ENCODE assay signal across 8 cellular contexts in the genomic region with DNA sequence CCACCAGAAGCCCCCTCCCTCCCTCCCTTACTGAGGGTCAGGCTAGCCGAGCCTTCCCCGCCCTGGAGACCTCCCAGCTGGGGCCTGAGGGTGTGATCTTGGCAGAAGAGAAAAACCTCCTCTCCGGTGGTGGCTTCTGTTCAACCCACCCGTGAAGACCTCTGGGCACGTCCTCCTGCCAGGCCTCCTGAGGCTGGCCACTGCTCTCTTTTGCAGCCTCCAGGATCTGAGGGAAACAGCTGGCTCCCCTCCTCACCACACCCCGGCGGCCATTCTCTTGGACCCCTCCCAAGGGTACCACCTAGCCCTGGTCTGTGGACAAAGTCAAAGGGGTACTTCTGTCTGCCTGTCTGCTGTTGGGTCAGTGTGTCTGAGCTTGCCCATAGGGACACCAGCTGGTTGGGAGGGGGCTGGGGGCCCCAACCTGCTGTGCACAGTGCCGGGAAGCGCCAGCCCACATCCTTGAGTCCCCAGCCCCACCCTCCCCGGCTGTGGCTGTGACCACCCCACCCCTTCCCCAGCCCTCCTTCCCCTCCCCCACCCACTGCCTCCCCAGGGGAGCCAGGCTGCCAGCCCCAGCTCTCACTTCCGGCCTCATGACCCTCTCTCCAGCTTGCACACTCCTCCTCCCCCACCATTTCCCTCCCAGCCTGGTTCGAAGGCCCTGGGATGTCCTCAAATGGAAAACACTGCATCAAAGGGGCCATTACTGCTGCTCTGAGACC. TPM values are rescaled to one million over a fixed set of nuclear protein-coding genes. Genes with fewer than 3 reads are reported as not detected.
DNase-seq lines count a peak whose midpoint lies in the region; ATAC-seq, FAIRE-seq and TF ChIP-seq lines count a peak whose summit lies in the region.

No MANE protein-coding gene starts in this region.

- POLR2A ChIA-PET in T-cell (lab: Charles Lee) (interaction anchor here in 1 of 2 donors (0.6 kb wide), 1 partner anchor 10 kb away, joined by 3 read pairs; no protein-coding TSS in a partner anchor), GM10248 (lab: Yijun Ruan, JAX) (no interaction called here)

- peaks cover 47% of the 10 kb centered on the region for H3K79me2 ChIP-seq in smooth muscle cell (ENCODE audit: low read depth)

- peak overlapping the region; percentile 62 to 80 for H3K27ac Mint-ChIP-seq in T-cell

- peaks cover 8% of the 10 kb centered on the region for H3K36me3 Mint-ChIP-seq in T-cell

- H3K9me3 ChIP-seq in smooth muscle cell (replicated peaks; ENCODE audit: low read depth) = no peaks in the 10 kb centered on the region

- CTCF ChIA-PET in T-cell (lab: Charles Lee) = interaction anchor here (0.5 to 1.8 kb wide), 15 partner anchors 13 to 680 kb away, joined by 3 to 13 read pairs (median 4); a partner anchor contains a TSS
- CTCF ChIA-PET in GM10248 (lab: Yijun Ruan, JAX) = interaction anchor here (0.6 to 9.7 kb wide), 56 partner anchors 9 to 467 kb away, joined by 3 to 163 read pairs (median 4); a partner anchor contains a TSS

- H3K4me3 Mint-ChIP-seq in T-cell = peak overlapping the region in 1 of 3 donors; percentile 76

- ATAC-seq in T-cell (replicated peaks in 1 of 4) = peak; percentile 30 to 53 (median 36)
- ATAC-seq in HG02981 (IDR thresholded peaks at IDR 0.05; ENCODE audit: unreplicated experiment) = no peak
- ATAC-seq in HG03571 (IDR thresholded peaks at IDR 0.05; ENCODE audit: unreplicated experiment) = no peak

- no peaks in the 10 kb centered on the region for H3K36me3 ChIP-seq in smooth muscle cell (ENCODE audit: low read depth)

- H3K4me3 ChIP-seq in fibroblast of the aortic adventitia (ENCODE audit: low read depth, low read length) (no peak overlapping the region), smooth muscle cell (no peak overlapping the region)

- no peak overlapping the region for H2AFZ ChIP-seq in smooth muscle cell (ENCODE audit: low read depth)

- H3K27me3 ChIP-seq in smooth muscle cell (ENCODE audit: low read depth) = no peaks in the 10 kb centered on the region

- peak overlapping the region; percentile 76 for H3K4me2 ChIP-seq in smooth muscle cell

- FAIRE-seq in GM18507 (lab: Jason Lieb, UNC) = peak; percentile 65

- 55% methylated on average over 12 of the region's 12 CpGs for WGBS in smooth muscle cell (ENCODE audit: low lambda C conversion rate)

- H3F3A ChIP-seq in smooth muscle cell (ENCODE audit: low read depth) = peaks cover 27% of the 10 kb centered on the region

- H3K9me3 Mint-ChIP-seq in T-cell = no peaks in the 10 kb centered on the region

- H3K4me1 ChIP-seq in smooth muscle cell (ENCODE audit: low read depth) = peaks cover 24% of the 10 kb centered on the region

- H3K9ac ChIP-seq in smooth muscle cell (ENCODE audit: low read depth) = no peak overlapping the region

- H3K27ac ChIP-seq in smooth muscle cell (ENCODE audit: low read depth) = peak overlapping the region; percentile 50

- TF ChIP-seq CTCF in fibroblast of the aortic adventitia (IDR thresholded peaks at IDR 0.05; ENCODE audit: insufficient read depth, low read length) (no peak), smooth muscle cell (IDR thresholded peaks at IDR 0.05; ENCODE audit: borderline replicate concordance, insufficient read depth, poor library complexity, severe bottlenecking) (no peak), GM10248 (IDR thresholded peaks at IDR 0.05; ENCODE audit: control extremely low read depth, extremely low read depth, low read depth, missing control alignments) (no peak)

- peaks cover 73% of the 10 kb centered on the region for H4K20me1 ChIP-seq in smooth muscle cell (ENCODE audit: low read depth)

- peaks cover 32 to 42% (median 38%) of the 10 kb centered on the region in 3 donors for H3K4me1 Mint-ChIP-seq in T-cell

- H3K27me3 Mint-ChIP-seq in T-cell = no peaks in the 10 kb centered on the region

- peak; percentile 55 for DNase-seq in GM18507 (ENCODE audit: extremely low spot score, insufficient read length, low read depth)
- peak in 16 of 34 experiments; percentile 10 to 34 (median 20) for DNase-seq in T-cell
- DNase-seq in fibroblast of the aortic adventitia (ENCODE audit: low read depth) = peak; percentile 68
- no peak for DNase-seq in smooth muscle cell (lab: John Stamatoyannopoulos, UW; ENCODE audit: unreplicated experiment)
- DNase-seq in NCI-H1092 (lab: John Stamatoyannopoulos, UW) = no peak
- no peak for DNase-seq in GM10248 (ENCODE audit: extremely low spot score)

RNA-seq across cellular contexts. Expression of a gene that starts 48.1 kb away (rescaled TPM):
- total RNA-seq in T-cell = 10 to 100 TPM; 21.9 to 26.4 (median 23.1) TPM
- total RNA-seq in fibroblast of the aortic adventitia (ENCODE audit: low replicate concordance) = 14.6 and 19.1 TPM in 2 replicates
- 8.4 and 12.2 TPM in 2 replicates for total RNA-seq in smooth muscle cell
- 12.2 and 15.6 TPM in 2 replicates for polyA plus RNA-seq in smooth muscle cell

Comparison
In these comparisons a context has a peak if more than half of its experiments do, and no peak if none do; other contexts are left out.
1. DNase-seq: peak in GM18507 (single experiment) and fibroblast of the aortic adventitia (single experiment); none in smooth muscle cell (single experiment), NCI-H1092 (single experiment) and GM10248 (single experiment).
2. ATAC-seq: peak in T-cell (4 of 4); none in HG02981 (single experiment) and HG03571 (single experiment).